ENCODE assay signal across 9 cellular contexts in the genomic region with DNA sequence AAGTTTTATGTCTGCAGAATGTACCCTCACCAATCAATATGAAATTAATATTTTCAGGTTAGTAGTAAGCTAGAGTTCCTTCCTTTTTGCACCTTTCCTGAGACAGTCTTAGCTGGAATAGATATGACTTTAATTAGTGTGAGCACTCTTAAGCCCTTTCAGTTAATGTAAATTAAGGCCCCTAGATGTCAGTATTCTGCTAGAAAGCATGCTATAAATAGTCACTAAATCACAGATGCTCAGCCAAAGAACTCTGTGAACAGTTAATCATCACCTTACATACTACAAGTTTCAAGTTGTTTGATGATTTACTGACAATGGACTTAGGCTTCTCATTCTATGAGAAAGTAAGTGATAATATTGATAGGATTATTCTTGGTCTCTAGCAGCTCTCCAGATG.
DNase-seq lines count a peak whose midpoint lies in the region; ATAC-seq lines count a peak whose summit lies in the region.
"Had no signal": no experiment of that assay in that cellular context is flagged by ENCODE, and none has a peak within 500 bp of the region (broad histone marks: within the 10 kb centered on the region; RNA-seq: fewer than 3 reads in every experiment).

No MANE protein-coding gene starts in this region.

- H3K4me1 ChIP-seq in neuronal stem cell (ENCODE audit: control insufficient read depth in 2 of 2, insufficient read depth in 1 of 2, low read depth in 1 of 2, low read length in 2 of 2), result peaks cover 0 to 2% of the 10 kb centered on the region in 2 donors
- no peaks in the 10 kb centered on the region for H3K4me1 ChIP-seq in CD8-positive, alpha-beta memory T cell (ENCODE audit: insufficient read depth, low read length)

- no peak overlapping the region for H2BK5ac ChIP-seq in neuronal stem cell (ENCODE audit: low read length)

- H2BK120ac ChIP-seq in neuronal stem cell (ENCODE audit: low read depth, low read length), result no peak overlapping the region

- peaks cover 0 to 20% (median 4%) of the 10 kb centered on the region in 5 donors for H3K9me3 Mint-ChIP-seq in CD8-positive, alpha-beta memory T cell
- H3K9me3 Mint-ChIP-seq: brain had no signal

- no peaks in the 10 kb centered on the region for H3K79me1 ChIP-seq in neuronal stem cell (ENCODE audit: low read depth, low read length)

- H2AK5ac ChIP-seq in neuronal stem cell (ENCODE audit: low read depth, low read length), result no peak overlapping the region

- H3K27me3 Mint-ChIP-seq in CD8-positive, alpha-beta memory T cell, result no peaks in the 10 kb centered on the region
- H3K27me3 Mint-ChIP-seq: brain had no signal

- POLR2A ChIA-PET in CD8-positive, alpha-beta memory T cell (lab: Charles Lee), result no interaction called here

- H3K4ac ChIP-seq in neuronal stem cell (ENCODE audit: low read length), result no peak overlapping the region

- H4K8ac ChIP-seq in neuronal stem cell (ENCODE audit: low read depth, low read length), result no peak overlapping the region

- no peak overlapping the region for H2BK12ac ChIP-seq in neuronal stem cell (ENCODE audit: low read length)

- H3K23ac ChIP-seq in neuronal stem cell (ENCODE audit: low read depth, low read length, poor library complexity), result no peak overlapping the region

- no peak overlapping the region for H3K27ac ChIP-seq in neuronal stem cell (replicated peaks; ENCODE audit: low read length)
- no peak overlapping the region for H3K27ac ChIP-seq in CD8-positive, alpha-beta memory T cell (ENCODE audit: low read depth, low read length)

- DNase-seq in NCI-H345 treated with DMSO at 0.1 percent for 48 hours (lab: John Stamatoyannopoulos, UW; ENCODE audit: unreplicated experiment) (peak; percentile 46), globus pallidus (ENCODE audit: low spot score) (peak; percentile 11), neuronal stem cell (ENCODE audit: low spot score) (no peak), NK-92 (lab: John Stamatoyannopoulos, UW; ENCODE audit: unreplicated experiment) (no peak)
- DNase-seq in CD8-positive, alpha-beta memory T cell, result no peak

- H4K91ac ChIP-seq in neuronal stem cell (ENCODE audit: low read depth, low read length, poor library complexity), result no peak overlapping the region

- no peaks in the 10 kb centered on the region for H3K36me3 ChIP-seq in neuronal stem cell (replicated peaks in 1 of 2; ENCODE audit: control insufficient read depth in 2 of 2, insufficient read depth in 2 of 2, low read length in 2 of 2)
- no peaks in the 10 kb centered on the region for H3K36me3 ChIP-seq in CD8-positive, alpha-beta memory T cell (ENCODE audit: insufficient read depth, low read length)

- no peak overlapping the region for H2BK15ac ChIP-seq in neuronal stem cell (ENCODE audit: low read length)

- H3K36me3 Mint-ChIP-seq in CD8-positive, alpha-beta memory T cell, result no peaks in the 10 kb centered on the region
- H3K36me3 Mint-ChIP-seq: brain had no signal

- H3K27ac Mint-ChIP-seq in CD8-positive, alpha-beta memory T cell, result no peak overlapping the region

- CTCF ChIA-PET in CD8-positive, alpha-beta memory T cell (lab: Charles Lee), result no interaction called here

- H3K4me3 Mint-ChIP-seq in CD8-positive, alpha-beta memory T cell, result no peak overlapping the region

- H3K27me3 ChIP-seq in neuronal stem cell (ENCODE audit: control insufficient read depth in 3 of 3, insufficient read depth in 3 of 3, low read depth in 1 of 3, low read length in 3 of 3), result no peaks in the 10 kb centered on the region
- H3K27me3 ChIP-seq in CD8-positive, alpha-beta memory T cell (ENCODE audit: insufficient read depth, low read length, poor library complexity, severe bottlenecking), result no peaks in the 10 kb centered on the region

- no peaks in the 10 kb centered on the region for H3K4me1 Mint-ChIP-seq in CD8-positive, alpha-beta memory T cell

- H3K9ac ChIP-seq in neuronal stem cell (ENCODE audit: low read depth, low read length, poor library complexity), result no peak overlapping the region

- no peak overlapping the region for H3K4me2 ChIP-seq in neuronal stem cell (ENCODE audit: insufficient read depth, low read length, poor library complexity, severe bottlenecking)

- H3K4me3 ChIP-seq in neuronal stem cell (ENCODE audit: low read length in 2 of 2), result no peak overlapping the region
- no peak overlapping the region for H3K4me3 ChIP-seq in CD8-positive, alpha-beta memory T cell (ENCODE audit: low read length)

- ATAC-seq in GM18508 (IDR thresholded peaks at IDR 0.05; ENCODE audit: insufficient read depth, unreplicated experiment) (peak; percentile 96), HG02970 (IDR thresholded peaks at IDR 0.05; ENCODE audit: low FRiP score, unreplicated experiment) (peak; percentile 86), GM21717 (IDR thresholded peaks at IDR 0.05; ENCODE audit: unreplicated experiment) (no peak)

- H3K14ac ChIP-seq in neuronal stem cell (ENCODE audit: low read length), result no peak overlapping the region

- H3K18ac ChIP-seq in neuronal stem cell (ENCODE audit: low read length), result no peak overlapping the region

- no peak overlapping the region for H2AFZ ChIP-seq in neuronal stem cell (ENCODE audit: low read length)

- H3K9me3 ChIP-seq in neuronal stem cell (replicated peaks in 1 of 2; ENCODE audit: control insufficient read depth in 2 of 2, insufficient read depth in 1 of 2, low read depth in 1 of 2, low read length in 2 of 2), result no peaks in the 10 kb centered on the region
- no peaks in the 10 kb centered on the region for H3K9me3 ChIP-seq in CD8-positive, alpha-beta memory T cell (ENCODE audit: low read length)

Comparison
In these comparisons a context has a peak if more than half of its experiments do, and no peak if none do; other contexts are left out.
1. DNase-seq: peak in NCI-H345 treated with DMSO at 0.1 percent for 48 hours (single experiment) and globus pallidus (single experiment); none in neuronal stem cell (single experiment), NK-92 (single experiment) and CD8-positive, alpha-beta memory T cell (0 of 5).